ENCODE assay signal across 32 cellular contexts in the genomic region with DNA sequence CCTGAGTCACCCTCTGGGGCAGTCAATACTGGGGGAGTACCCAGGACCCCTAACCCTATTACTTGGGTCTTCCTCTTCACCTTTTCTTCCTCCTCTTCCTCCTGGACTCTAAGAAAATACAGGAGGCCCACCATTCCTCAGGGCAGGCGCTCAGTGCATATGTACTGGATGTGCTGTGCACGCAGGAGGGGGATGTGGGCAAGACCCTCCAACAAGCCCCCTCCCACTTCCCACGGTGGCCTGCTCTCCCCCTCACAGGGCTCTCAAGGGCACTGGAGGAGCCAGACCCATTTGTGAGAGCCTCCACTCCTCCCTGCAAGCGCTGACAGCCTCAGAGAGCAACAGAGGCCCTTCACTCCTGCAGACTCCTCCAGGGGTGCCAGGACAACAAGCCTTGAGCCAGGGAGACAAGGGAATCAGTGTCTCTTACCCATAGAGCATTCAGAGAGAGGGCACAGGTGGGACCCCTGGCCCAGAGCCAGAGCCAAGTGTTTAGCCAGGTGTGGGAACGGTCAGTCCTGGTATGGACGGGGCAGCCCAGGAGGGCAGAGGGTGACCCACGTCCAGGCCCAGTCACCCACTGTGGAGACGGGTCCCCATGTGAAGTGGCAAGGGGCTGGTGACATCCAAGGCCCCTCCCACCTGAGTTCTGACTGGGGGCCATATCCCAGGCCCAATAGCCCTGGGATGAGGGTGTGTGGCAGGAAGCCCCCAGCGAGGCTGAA.
"Had no signal": no experiment of that assay in that cellular context is flagged by ENCODE, and none has a peak within 500 bp of the region (broad histone marks: within the 10 kb centered on the region; RNA-seq: fewer than 3 reads in every experiment).

No MANE protein-coding gene starts in this region.

- H3K27me3 ChIP-seq: ascending aorta, body of pancreas, brain microvascular endothelial cell, breast epithelium had no signal

- DNase-seq: activated B cell treated with CpG ODN at 0.5 μM for 24 hours; activated CD4-positive, alpha-beta memory T cell treated with anti-CD3 and anti-CD28 coated beads for 36 hours; activated CD4-positive, alpha-beta T cell treated with anti-CD3 and anti-CD28 coated beads for 4 hours; activated CD4-positive, alpha-beta T cell treated with anti-CD3 and anti-CD28 coated beads, Interleukin-2, amount 10 ng/mL, durations not matched to agents 24 days and 14 days; activated CD4-positive, alpha-beta T cell treated with anti-CD3 and anti-CD28 coated beads, Interleukin-2, amount 50 U/mL, for 1 hour; activated CD4-positive, alpha-beta T cell treated with anti-CD3 and anti-CD28 coated beads, Interleukin-2, amount 50 U/mL, for 4 hours; activated CD4-positive, CD25-positive, alpha-beta regulatory T cell treated with anti-CD3 and anti-CD28 coated beads, Interleukin-2, amount 50 U/mL, for 72 hours; activated CD8-positive, alpha-beta memory T cell treated with anti-CD3 and anti-CD28 coated beads, Interleukin-2, amount 50 U/mL, for 4 hours; activated CD8-positive, alpha-beta T cell treated with anti-CD3 and anti-CD28 coated beads for 36 hours; activated gamma-delta T cell; activated naive CD4-positive, alpha-beta T cell treated with anti-CD3 and anti-CD28 coated beads, Interleukin-2, amount 10 ng/mL, durations not matched to agents 7 days and 5 days; activated naive CD4-positive, alpha-beta T cell treated with Interleukin-2 at 50 U/mL for 16 hours; activated naive CD8-positive, alpha-beta T cell treated with anti-CD3 and anti-CD28 coated beads, Interleukin-2, amount 10 ng/mL, durations not matched to agents 7 days and 5 days; activated naive CD8-positive, alpha-beta T cell treated with anti-CD3 and anti-CD28 coated beads, Interleukin-2, amount 50 U/mL, for 24 hours; activated T-cell treated with anti-CD3 and anti-CD28 coated beads for 4 hours; activated T-cell treated with anti-CD3 and anti-CD28 coated beads, Interleukin-2, amount 50 U/mL, for 1 hour; activated T-cell treated with anti-CD3 and anti-CD28 coated beads, Interleukin-2, amount 50 U/mL, for 4 hours; activated T-cell treated with anti-CD3 and anti-CD28 coated beads, Interleukin-2, amount 50 U/mL, for 72 hours; amygdala; anterior cingulate cortex; body of pancreas; brain microvascular endothelial cell; caudate nucleus; cerebellar nuclear complex; SW 1271; T-helper 1 cell; T-helper 2 cell; T-helper 9 cell had no signal

- H3K4me1 ChIP-seq: ascending aorta, body of pancreas, breast epithelium had no signal

- H3K4me3 ChIP-seq: ascending aorta, body of pancreas, breast epithelium had no signal

- H3K27ac ChIP-seq: ascending aorta, body of pancreas, brain microvascular endothelial cell, breast epithelium, VCaP had no signal

- ATAC-seq: activated CD8-positive, alpha-beta T cell treated with anti-CD3 and anti-CD28 coated beads for 36 hours; activated naive CD8-positive, alpha-beta T cell treated with anti-CD3 and anti-CD28 coated beads, Interleukin-2, amount 50 U/mL, for 24 hours; activated T-cell treated with anti-CD3 and anti-CD28 coated beads, Interleukin-2, amount 50 U/mL, for 4 hours; activated T-cell treated with anti-CD3 and anti-CD28 coated beads, Interleukin-2, amount 50 U/mL, for 72 hours; activated T-helper 17 cell treated with anti-CD3 and anti-CD28 coated beads, Interleukin-2, amount 50 U/mL, for 72 hours; body of pancreas had no signal

- H3K9me3 ChIP-seq: ascending aorta, body of pancreas, breast epithelium had no signal

- H3K36me3 ChIP-seq: ascending aorta, brain microvascular endothelial cell, breast epithelium had no signal
